9 cellular contexts compared by ENCODE assay signal in genomic region chr12:82326905-82327503, GRCh38. TPM values are rescaled to one million over a fixed set of nuclear protein-coding genes. Genes with fewer than 3 reads are reported as not detected.
DNase-seq lines count a peak whose midpoint lies in the region; ATAC-seq, FAIRE-seq and TF ChIP-seq lines count a peak whose summit lies in the region.
"Had no signal": no experiment of that assay in that cellular context is flagged by ENCODE, and none has a peak within 500 bp of the region (broad histone marks: within the 10 kb centered on the region; RNA-seq: fewer than 3 reads in every experiment).

No MANE protein-coding gene starts in this region.

- peak; percentile 36; the same call in 1 of the 2 replicates for TF ChIP-seq RAD21 in IMR-90 (IDR thresholded peaks at IDR 0.05; ENCODE audit: low read length)

- no peaks in the 10 kb centered on the region for H3K4me1 Mint-ChIP-seq in activated CD8-positive, alpha-beta T cell treated with anti-CD3 and anti-CD28 coated beads for 36 hours (ENCODE audit: low read depth)
- H3K4me1 Mint-ChIP-seq in activated CD8-positive, alpha-beta T cell treated with anti-CD3 and anti-CD28 coated beads, Interleukin-2, amount 10 ng/mL, durations not matched to agents 7 days and 5 days (ENCODE audit: low read depth) = no peaks in the 10 kb centered on the region
- H3K4me1 Mint-ChIP-seq in activated T-cell treated with anti-CD3 and anti-CD28 coated beads, Interleukin-2, amount 50 U/mL, for 4 hours (ENCODE audit: low read depth) = no peaks in the 10 kb centered on the region
- H3K4me1 Mint-ChIP-seq: activated naive CD8-positive, alpha-beta T cell treated with anti-CD3 and anti-CD28 coated beads, Interleukin-2, amount 10 ng/mL, durations not matched to agents 7 days and 5 days had no signal

- no peak overlapping the region for H2BK5ac ChIP-seq in IMR-90 (ENCODE audit: low read depth, low read length, poor library complexity, severe bottlenecking)

- H3K36me3 ChIP-seq in IMR-90 (ENCODE audit: control insufficient read depth, insufficient read depth, low read length) (no peaks in the 10 kb centered on the region), upper lobe of right lung (no peaks in the 10 kb centered on the region)

- no peak overlapping the region for H3K18ac ChIP-seq in IMR-90 (ENCODE audit: low read depth, low read length)

- CTCF ChIA-PET in activated CD8-positive, alpha-beta T cell treated with anti-CD3 and anti-CD28 coated beads for 36 hours (lab: Charles Lee) = no interaction called here
- CTCF ChIA-PET in activated CD8-positive, alpha-beta T cell treated with anti-CD3 and anti-CD28 coated beads, Interleukin-2, amount 10 ng/mL, durations not matched to agents 7 days and 5 days (lab: Charles Lee) = no interaction called here
- CTCF ChIA-PET in IMR-90 (lab: Yijun Ruan, JAX) = no interaction called here

- no peaks in the 10 kb centered on the region for H3K4me1 ChIP-seq in IMR-90 (ENCODE audit: control insufficient read depth, insufficient read depth, low read length)
- H3K4me1 ChIP-seq in upper lobe of right lung = no peaks in the 10 kb centered on the region

- no peak for DNase-seq in activated CD8-positive, alpha-beta T cell treated with anti-CD3 and anti-CD28 coated beads for 36 hours
- DNase-seq in activated CD8-positive, alpha-beta T cell treated with anti-CD3 and anti-CD28 coated beads, Interleukin-2, amount 10 ng/mL, durations not matched to agents 7 days and 5 days = no peak
- DNase-seq in IMR-90 = peak; percentile 28
- DNase-seq in RPMI7951 (ENCODE audit: low read depth) = peak; percentile 6
- peak; percentile 33 for DNase-seq in fibroblast of villous mesenchyme (ENCODE audit: low read depth)
- DNase-seq in upper lobe of right lung = no peak
- no peak for DNase-seq in GM12892 (ENCODE audit: insufficient read length)
- DNase-seq in activated T-cell treated with anti-CD3 and anti-CD28 coated beads, Interleukin-2, amount 50 U/mL, for 4 hours = no peak
- DNase-seq: activated naive CD8-positive, alpha-beta T cell treated with anti-CD3 and anti-CD28 coated beads, Interleukin-2, amount 10 ng/mL, durations not matched to agents 7 days and 5 days had no signal

- no peak overlapping the region for H4K91ac ChIP-seq in IMR-90 (ENCODE audit: insufficient read depth, low read depth, low read length)

- no peak overlapping the region for H4K5ac ChIP-seq in IMR-90 (ENCODE audit: low read depth, low read length)

- no peak overlapping the region for H2BK15ac ChIP-seq in IMR-90 (ENCODE audit: low read depth, low read length)

- dilution Hi-C loops in IMR-90 (cut with HindIII; ENCODE audit: low sequenced_read_pairs, unreplicated experiment) = no loop called here

- in situ Hi-C loops in IMR-90 (cut with MboI; ENCODE audit: low sequenced_read_pairs) = loop anchor here (25.0 kb wide), 1 partner anchor 690 kb away; no protein-coding TSS in a partner anchor

- no peak overlapping the region for H3K23ac ChIP-seq in IMR-90 (ENCODE audit: low read depth, low read length)

- no peak overlapping the region for H3K4me2 ChIP-seq in IMR-90 (ENCODE audit: low read depth, low read length)

- H3K9ac ChIP-seq in IMR-90 (ENCODE audit: low read depth, low read length) = no peak overlapping the region

- no peaks in the 10 kb centered on the region for H3K79me1 ChIP-seq in IMR-90 (ENCODE audit: low read depth in 1 of 2, low read length in 2 of 2)

- no peak overlapping the region for H3K27ac Mint-ChIP-seq in activated CD8-positive, alpha-beta T cell treated with anti-CD3 and anti-CD28 coated beads for 36 hours
- no peak overlapping the region for H3K27ac Mint-ChIP-seq in activated CD8-positive, alpha-beta T cell treated with anti-CD3 and anti-CD28 coated beads, Interleukin-2, amount 10 ng/mL, durations not matched to agents 7 days and 5 days
- H3K27ac Mint-ChIP-seq: activated naive CD8-positive, alpha-beta T cell treated with anti-CD3 and anti-CD28 coated beads, Interleukin-2, amount 10 ng/mL, durations not matched to agents 7 days and 5 days had no signal

- intact Hi-C loops in activated CD8-positive, alpha-beta T cell treated with anti-CD3 and anti-CD28 coated beads for 36 hours (cut with micrococcal nuclease) = loop anchor here (10.0 kb wide), 1 partner anchor 682 kb away; no protein-coding TSS in a partner anchor
- intact Hi-C loops in IMR-90 (cut with micrococcal nuclease) (loop anchor here (1.0 to 5.0 kb wide), 2 partner anchors 683 to 875 kb away; no protein-coding TSS in a partner anchor), upper lobe of right lung (cut with DNase I) (no loop called here)

- H3K36me3 Mint-ChIP-seq in activated CD8-positive, alpha-beta T cell treated with anti-CD3 and anti-CD28 coated beads for 36 hours (ENCODE audit: low read depth) = no peaks in the 10 kb centered on the region
- H3K36me3 Mint-ChIP-seq in activated CD8-positive, alpha-beta T cell treated with anti-CD3 and anti-CD28 coated beads, Interleukin-2, amount 10 ng/mL, durations not matched to agents 7 days and 5 days (ENCODE audit: low read depth) = no peaks in the 10 kb centered on the region
- H3K36me3 Mint-ChIP-seq in activated T-cell treated with anti-CD3 and anti-CD28 coated beads, Interleukin-2, amount 50 U/mL, for 4 hours (ENCODE audit: insufficient read depth) = no peaks in the 10 kb centered on the region
- H3K36me3 Mint-ChIP-seq: activated naive CD8-positive, alpha-beta T cell treated with anti-CD3 and anti-CD28 coated beads, Interleukin-2, amount 10 ng/mL, durations not matched to agents 7 days and 5 days had no signal

- ATAC-seq in activated CD8-positive, alpha-beta T cell treated with anti-CD3 and anti-CD28 coated beads for 36 hours = peak; percentile 34
- no peak for ATAC-seq in activated CD8-positive, alpha-beta T cell treated with anti-CD3 and anti-CD28 coated beads, Interleukin-2, amount 10 ng/mL, durations not matched to agents 7 days and 5 days
- ATAC-seq in IMR-90 (ENCODE audit: low read depth) = peak; percentile 63
- ATAC-seq in upper lobe of right lung = no peak
- no peak for ATAC-seq in activated T-cell treated with anti-CD3 and anti-CD28 coated beads, Interleukin-2, amount 50 U/mL, for 4 hours

- H2AK9ac ChIP-seq in IMR-90 (replicated peaks; ENCODE audit: low read depth, low read length, poor library complexity) = no peak overlapping the region

- H3K9me3 ChIP-seq in IMR-90 (ENCODE audit: control insufficient read depth, insufficient read depth, low read length) (no peaks in the 10 kb centered on the region), upper lobe of right lung (no peaks in the 10 kb centered on the region)

- no peak for FAIRE-seq in GM12892 (lab: Jason Lieb, UNC)

- H2BK120ac ChIP-seq in IMR-90 (ENCODE audit: low read depth, low read length) = no peak overlapping the region

- no CpG with 5 or more reads among the region's 1 CpG for WGBS in IMR-90 (ENCODE audit: extremely low coverage in 2 of 2, insufficient read length in 1 of 2), 2 experiments

- no peak overlapping the region for H2BK20ac ChIP-seq in IMR-90 (ENCODE audit: low read depth, low read length)

- H3K4me3 ChIP-seq in IMR-90 (ENCODE audit: insufficient read depth, low read depth, low read length) (no peak overlapping the region), fibroblast of villous mesenchyme (ENCODE audit: low read depth, low read length) (no peak overlapping the region), upper lobe of right lung (no peak overlapping the region)

- TF ChIP-seq CTCF in activated CD8-positive, alpha-beta T cell treated with anti-CD3 and anti-CD28 coated beads for 36 hours (IDR thresholded peaks at IDR 0.05) = peak; percentile 59
- TF ChIP-seq CTCF in IMR-90 (conservative IDR thresholded peaks at IDR 0.05; ENCODE audit: low read depth, low read length) (peak; percentile 52), fibroblast of villous mesenchyme (IDR thresholded peaks at IDR 0.05; ENCODE audit: insufficient read depth, low read depth, low read length) (peak; percentile 57), upper lobe of right lung (IDR thresholded peaks at IDR 0.05) (peak; percentile 55)

- peaks cover 10% of the 10 kb centered on the region for H3K27me3 Mint-ChIP-seq in activated CD8-positive, alpha-beta T cell treated with anti-CD3 and anti-CD28 coated beads for 36 hours
- H3K27me3 Mint-ChIP-seq in activated CD8-positive, alpha-beta T cell treated with anti-CD3 and anti-CD28 coated beads, Interleukin-2, amount 10 ng/mL, durations not matched to agents 7 days and 5 days (ENCODE audit: low read depth) = peaks cover 12% of the 10 kb centered on the region
- no peaks in the 10 kb centered on the region for H3K27me3 Mint-ChIP-seq in activated T-cell treated with anti-CD3 and anti-CD28 coated beads, Interleukin-2, amount 50 U/mL, for 4 hours (ENCODE audit: low read depth)

- no peaks in the 10 kb centered on the region for H4K20me1 ChIP-seq in IMR-90 (ENCODE audit: insufficient read depth, low read length)

- no peak overlapping the region for H2AK5ac ChIP-seq in IMR-90 (ENCODE audit: low read depth, low read length)

- BruUV-seq in IMR-90 (replicated peaks; lab: Mats Ljungman, UMichigan) = no TSS peak

- H3K4ac ChIP-seq in IMR-90 (ENCODE audit: low read depth, low read length) = no peak overlapping the region

- no peaks in the 10 kb centered on the region for H3K9me3 Mint-ChIP-seq in activated CD8-positive, alpha-beta T cell treated with anti-CD3 and anti-CD28 coated beads for 36 hours
- no peaks in the 10 kb centered on the region for H3K9me3 Mint-ChIP-seq in activated CD8-positive, alpha-beta T cell treated with anti-CD3 and anti-CD28 coated beads, Interleukin-2, amount 10 ng/mL, durations not matched to agents 7 days and 5 days (ENCODE audit: insufficient read depth)
- no peaks in the 10 kb centered on the region for H3K9me3 Mint-ChIP-seq in activated T-cell treated with anti-CD3 and anti-CD28 coated beads, Interleukin-2, amount 50 U/mL, for 4 hours
- H3K9me3 Mint-ChIP-seq: activated naive CD8-positive, alpha-beta T cell treated with anti-CD3 and anti-CD28 coated beads, Interleukin-2, amount 10 ng/mL, durations not matched to agents 7 days and 5 days had no signal

- H3K27ac ChIP-seq in IMR-90 (ENCODE audit: insufficient read depth, low read length) (no peak overlapping the region), upper lobe of right lung (no peak overlapping the region)

- TF ChIP-seq POLR2A in IMR-90 (IDR thresholded peaks at IDR 0.05; ENCODE audit: low read depth, low read length) = no peak
- no peak for TF ChIP-seq POLR2A in GM12892 (IDR thresholded peaks at IDR 0.05; ENCODE audit: low read depth, low read length)

- no peaks in the 10 kb centered on the region for H3K9me1 ChIP-seq in IMR-90 (ENCODE audit: insufficient read depth, low read length)

- no peak overlapping the region for H4K8ac ChIP-seq in IMR-90 (ENCODE audit: low read depth in 2 of 2, low read length in 2 of 2)

- no peak overlapping the region for H3K4me3 Mint-ChIP-seq in activated CD8-positive, alpha-beta T cell treated with anti-CD3 and anti-CD28 coated beads for 36 hours
- no peak overlapping the region for H3K4me3 Mint-ChIP-seq in activated CD8-positive, alpha-beta T cell treated with anti-CD3 and anti-CD28 coated beads, Interleukin-2, amount 10 ng/mL, durations not matched to agents 7 days and 5 days
- no peak overlapping the region for H3K4me3 Mint-ChIP-seq in activated T-cell treated with anti-CD3 and anti-CD28 coated beads, Interleukin-2, amount 50 U/mL, for 4 hours
- H3K4me3 Mint-ChIP-seq: activated naive CD8-positive, alpha-beta T cell treated with anti-CD3 and anti-CD28 coated beads, Interleukin-2, amount 10 ng/mL, durations not matched to agents 7 days and 5 days had no signal

- H3K56ac ChIP-seq in IMR-90 (ENCODE audit: extremely low read depth, insufficient read depth, low read length) = no peak overlapping the region

- H3K14ac ChIP-seq in IMR-90 (replicated peaks; ENCODE audit: low read depth, low read length) = no peak overlapping the region

- POLR2A ChIA-PET in activated CD8-positive, alpha-beta T cell treated with anti-CD3 and anti-CD28 coated beads for 36 hours (lab: Charles Lee) = no interaction called here
- POLR2A ChIA-PET in activated CD8-positive, alpha-beta T cell treated with anti-CD3 and anti-CD28 coated beads, Interleukin-2, amount 10 ng/mL, durations not matched to agents 7 days and 5 days (lab: Charles Lee) = interaction anchor here (0.7 kb wide), 1 partner anchor 37 kb away, joined by 3 read pairs; no protein-coding TSS in a partner anchor
- POLR2A ChIA-PET in IMR-90 (lab: Charles Lee; ENCODE audit: unreplicated experiment) = no interaction called here

- H3K27me3 ChIP-seq in IMR-90 (ENCODE audit: control insufficient read depth, insufficient read depth, low read length) (no peaks in the 10 kb centered on the region), upper lobe of right lung (no peaks in the 10 kb centered on the region)

- no peak overlapping the region for H2AFZ ChIP-seq in IMR-90 (replicated peaks; ENCODE audit: low read length, poor library complexity)

RNA-seq across cellular contexts. Expression of gene CCDC59, which starts 31.2 kb away (rescaled TPM):
- 10 to 100 TPM; 93.9 to 95.3 TPM for total RNA-seq in activated CD8-positive, alpha-beta T cell treated with anti-CD3 and anti-CD28 coated beads for 36 hours
- 10 to 100 TPM; 45.1 to 49.0 TPM for total RNA-seq in activated CD8-positive, alpha-beta T cell treated with anti-CD3 and anti-CD28 coated beads, Interleukin-2, amount 10 ng/mL, durations not matched to agents 7 days and 5 days
- 8.4 and 27.2 TPM in 2 replicates for total RNA-seq in IMR-90 (2012; rRNA removed)
- polyA plus RNA-seq in IMR-90 (2012; rRNA removed) = 14.8 and 17.4 TPM in 2 replicates
- polyA plus RNA-seq in IMR-90 (2012; cell fraction: cytosol; rRNA removed) = 3.9 and 4.0 TPM in 2 replicates
- 1.6 and 13.0 TPM in 2 replicates for polyA plus RNA-seq in IMR-90 (2012; cell fraction: nucleus; rRNA removed; ENCODE audit: low replicate concordance)
- total RNA-seq in RPMI7951 (2014; rRNA removed; shearing (Covaris generic)) = 55.5 and 62.4 TPM in 2 replicates
- 41.6 and 47.5 TPM in 2 replicates for total RNA-seq in fibroblast of villous mesenchyme
- 35.7 TPM for total RNA-seq in upper lobe of right lung
- polyA plus RNA-seq in GM12892 (2012; ENCODE audit: missing spikeins) = 71.8 TPM
- 100 to 1,000 TPM; 126 to 136 (median 130) TPM for total RNA-seq in activated T-cell treated with anti-CD3 and anti-CD28 coated beads, Interleukin-2, amount 50 U/mL, for 4 hours

RNA-seq across cellular contexts. Expression of gene METTL25, which starts 31.3 kb away (rescaled TPM):
- total RNA-seq in activated CD8-positive, alpha-beta T cell treated with anti-CD3 and anti-CD28 coated beads for 36 hours = 1 to 10 TPM; 4.6 to 6.6 TPM
- total RNA-seq in activated CD8-positive, alpha-beta T cell treated with anti-CD3 and anti-CD28 coated beads, Interleukin-2, amount 10 ng/mL, durations not matched to agents 7 days and 5 days = 10 to 100 TPM; 10.4 to 10.7 TPM
- total RNA-seq in IMR-90 (2012; rRNA removed) = 3.0 and 5.8 TPM in 2 replicates
- 2.6 TPM in 2 replicates for polyA plus RNA-seq in IMR-90 (2012; rRNA removed)
- polyA plus RNA-seq in IMR-90 (2012; cell fraction: cytosol; rRNA removed) = 1.5 and 2.7 TPM in 2 replicates
- 1.9 and 2.9 TPM in 2 replicates for polyA plus RNA-seq in IMR-90 (2012; cell fraction: nucleus; rRNA removed; ENCODE audit: low replicate concordance)
- total RNA-seq in RPMI7951 (2014; rRNA removed; shearing (Covaris generic)) = 1.8 and 2.8 TPM in 2 replicates
- total RNA-seq in fibroblast of villous mesenchyme = 9.0 and 13.8 TPM in 2 replicates
- total RNA-seq in upper lobe of right lung = 15.1 TPM
- polyA plus RNA-seq in GM12892 (2012; ENCODE audit: missing spikeins) = 4.5 TPM
- 1 to 10 TPM; 6.7 to 7.4 (median 7.2) TPM for total RNA-seq in activated T-cell treated with anti-CD3 and anti-CD28 coated beads, Interleukin-2, amount 50 U/mL, for 4 hours

Comparison
In these comparisons a context has a peak if more than half of its experiments do, and no peak if none do; other contexts are left out.
1. ATAC-seq: peak in activated CD8-positive, alpha-beta T cell treated with anti-CD3 and anti-CD28 coated beads for 36 hours (single experiment) and IMR-90 (single experiment); none in activated CD8-positive, alpha-beta T cell treated with anti-CD3 and anti-CD28 coated beads, Interleukin-2, amount 10 ng/mL, durations not matched to agents 7 days and 5 days (single experiment), upper lobe of right lung (single experiment) and activated T-cell treated with anti-CD3 and anti-CD28 coated beads, Interleukin-2, amount 50 U/mL, for 4 hours (0 of 2).
2. DNase-seq: peak in IMR-90 (single experiment), RPMI7951 (single experiment) and fibroblast of villous mesenchyme (single experiment); none in activated CD8-positive, alpha-beta T cell treated with anti-CD3 and anti-CD28 coated beads for 36 hours (single experiment), activated CD8-positive, alpha-beta T cell treated with anti-CD3 and anti-CD28 coated beads, Interleukin-2, amount 10 ng/mL, durations not matched to agents 7 days and 5 days (single experiment), upper lobe of right lung (single experiment), GM12892 (single experiment) and activated T-cell treated with anti-CD3 and anti-CD28 coated beads, Interleukin-2, amount 50 U/mL, for 4 hours (single experiment).
3. Peak in every context shown above with its lines, with median percentiles within 50 percentile points of each other: CTCF ChIP-seq.